8 cellular contexts compared by ENCODE assay signal in genomic region chr9:81687521-81688261, GRCh38. TPM values are rescaled to one million over a fixed set of nuclear protein-coding genes. Genes with fewer than 3 reads are reported as not detected.
DNase-seq lines count a peak whose midpoint lies in the region; ATAC-seq and TF ChIP-seq lines count a peak whose summit lies in the region.

No MANE protein-coding gene starts in this region.

- H3K27me3 Mint-ChIP-seq in activated CD4-positive, alpha-beta T cell treated with anti-CD3 and anti-CD28 coated beads, Interleukin-2, amount 10 ng/mL, durations not matched to agents 24 days and 14 days, result peaks cover 26% of the 10 kb centered on the region
- peaks cover 16% of the 10 kb centered on the region for H3K27me3 Mint-ChIP-seq in activated CD4-positive, alpha-beta memory T cell treated with anti-CD3 and anti-CD28 coated beads, Interleukin-2, amount 10 ng/mL, durations not matched to agents 7 days and 5 days
- peaks cover 3% of the 10 kb centered on the region for H3K27me3 Mint-ChIP-seq in osteocyte (ENCODE audit: unreplicated experiment)

- peaks cover 12% of the 10 kb centered on the region for H3K4me1 Mint-ChIP-seq in activated CD4-positive, alpha-beta T cell treated with anti-CD3 and anti-CD28 coated beads, Interleukin-2, amount 10 ng/mL, durations not matched to agents 24 days and 14 days
- H3K4me1 Mint-ChIP-seq in activated CD4-positive, alpha-beta memory T cell treated with anti-CD3 and anti-CD28 coated beads, Interleukin-2, amount 10 ng/mL, durations not matched to agents 7 days and 5 days, result peaks cover 9% of the 10 kb centered on the region
- H3K4me1 Mint-ChIP-seq in osteocyte (ENCODE audit: unreplicated experiment), result peaks cover 7% of the 10 kb centered on the region

- no peak for TF ChIP-seq CTCF in osteocyte (IDR thresholded peaks at IDR 0.05)

- peak overlapping the region; percentile 22 for H3K27ac Mint-ChIP-seq in activated CD4-positive, alpha-beta T cell treated with anti-CD3 and anti-CD28 coated beads, Interleukin-2, amount 10 ng/mL, durations not matched to agents 24 days and 14 days
- peak overlapping the region; percentile 21 for H3K27ac Mint-ChIP-seq in activated CD4-positive, alpha-beta memory T cell treated with anti-CD3 and anti-CD28 coated beads, Interleukin-2, amount 10 ng/mL, durations not matched to agents 7 days and 5 days
- no peak overlapping the region for H3K27ac Mint-ChIP-seq in osteocyte (ENCODE audit: unreplicated experiment)

- CTCF ChIA-PET in activated CD4-positive, alpha-beta memory T cell treated with anti-CD3 and anti-CD28 coated beads, Interleukin-2, amount 10 ng/mL, durations not matched to agents 7 days and 5 days (lab: Charles Lee), result no interaction called here

- peaks cover 2% of the 10 kb centered on the region for H3K36me3 Mint-ChIP-seq in activated CD4-positive, alpha-beta T cell treated with anti-CD3 and anti-CD28 coated beads, Interleukin-2, amount 10 ng/mL, durations not matched to agents 24 days and 14 days (ENCODE audit: low read depth)
- peaks cover 8% of the 10 kb centered on the region for H3K36me3 Mint-ChIP-seq in activated CD4-positive, alpha-beta memory T cell treated with anti-CD3 and anti-CD28 coated beads, Interleukin-2, amount 10 ng/mL, durations not matched to agents 7 days and 5 days (ENCODE audit: low read depth)
- H3K36me3 Mint-ChIP-seq in osteocyte (ENCODE audit: unreplicated experiment), result no peaks in the 10 kb centered on the region

- peak overlapping the region; percentile 60 for H3K4me3 Mint-ChIP-seq in activated CD4-positive, alpha-beta T cell treated with anti-CD3 and anti-CD28 coated beads, Interleukin-2, amount 10 ng/mL, durations not matched to agents 24 days and 14 days
- peak overlapping the region; percentile 44 for H3K4me3 Mint-ChIP-seq in activated CD4-positive, alpha-beta memory T cell treated with anti-CD3 and anti-CD28 coated beads, Interleukin-2, amount 10 ng/mL, durations not matched to agents 7 days and 5 days
- H3K4me3 Mint-ChIP-seq in osteocyte (ENCODE audit: unreplicated experiment), result no peak overlapping the region

- ATAC-seq in GM21825 (IDR thresholded peaks at IDR 0.05; ENCODE audit: unreplicated experiment) (no peak), GM18511 (IDR thresholded peaks at IDR 0.05; ENCODE audit: unreplicated experiment) (no peak)

- no peak for DNase-seq in activated CD4-positive, alpha-beta T cell treated with anti-CD3 and anti-CD28 coated beads, Interleukin-2, amount 10 ng/mL, durations not matched to agents 24 days and 14 days
- no peak for DNase-seq in activated CD4-positive, alpha-beta T cell treated with anti-CD3 and anti-CD28 coated beads, Interleukin-2, amount 50 U/mL, for 48 hours
- DNase-seq in activated CD4-positive, alpha-beta memory T cell treated with anti-CD3 and anti-CD28 coated beads, Interleukin-2, amount 10 ng/mL, durations not matched to agents 7 days and 5 days, result no peak
- DNase-seq in glomerular visceral epithelial cell (ENCODE audit: extremely low spot score) (peak; percentile 36), osteocyte (ENCODE audit: extremely low spot score, unreplicated experiment) (peak; percentile 84), 8988T (no peak)

- H3K9me3 Mint-ChIP-seq in activated CD4-positive, alpha-beta T cell treated with anti-CD3 and anti-CD28 coated beads, Interleukin-2, amount 10 ng/mL, durations not matched to agents 24 days and 14 days, result peaks cover 4% of the 10 kb centered on the region
- no peaks in the 10 kb centered on the region for H3K9me3 Mint-ChIP-seq in activated CD4-positive, alpha-beta memory T cell treated with anti-CD3 and anti-CD28 coated beads, Interleukin-2, amount 10 ng/mL, durations not matched to agents 7 days and 5 days
- no peaks in the 10 kb centered on the region for H3K9me3 Mint-ChIP-seq in osteocyte (ENCODE audit: unreplicated experiment)

- POLR2A ChIA-PET in activated CD4-positive, alpha-beta memory T cell treated with anti-CD3 and anti-CD28 coated beads, Interleukin-2, amount 10 ng/mL, durations not matched to agents 7 days and 5 days (lab: Charles Lee), result no interaction called here

- intact Hi-C loops in activated CD4-positive, alpha-beta T cell treated with anti-CD3 and anti-CD28 coated beads, Interleukin-2, amount 10 ng/mL, durations not matched to agents 24 days and 14 days (cut with micrococcal nuclease), result no loop called here

RNA-seq across cellular contexts. Expression of gene TLE1, which starts 1.7 kb away (rescaled TPM):
- 0.21 TPM in 1 of 2 replicates, not detected in the other for total RNA-seq in activated CD4-positive, alpha-beta T cell treated with anti-CD3 and anti-CD28 coated beads, Interleukin-2, amount 10 ng/mL, durations not matched to agents 24 days and 14 days
- under 1 TPM; 0.48 to 0.53 TPM for total RNA-seq in activated CD4-positive, alpha-beta memory T cell treated with anti-CD3 and anti-CD28 coated beads, Interleukin-2, amount 10 ng/mL, durations not matched to agents 7 days and 5 days
- total RNA-seq in osteocyte, result 60.6 and 61.3 TPM in 2 replicates

Comparison
In these comparisons a context has a peak if more than half of its experiments do, and no peak if none do; other contexts are left out.
1. DNase-seq: peak in glomerular visceral epithelial cell (single experiment) and osteocyte (single experiment); none in activated CD4-positive, alpha-beta T cell treated with anti-CD3 and anti-CD28 coated beads, Interleukin-2, amount 10 ng/mL, durations not matched to agents 24 days and 14 days (single experiment), activated CD4-positive, alpha-beta T cell treated with anti-CD3 and anti-CD28 coated beads, Interleukin-2, amount 50 U/mL, for 48 hours (0 of 2), activated CD4-positive, alpha-beta memory T cell treated with anti-CD3 and anti-CD28 coated beads, Interleukin-2, amount 10 ng/mL, durations not matched to agents 7 days and 5 days (single experiment) and 8988T (single experiment).
2. RNA of gene TLE1, which starts 1.7 kb away (total RNA-seq): 60.6 to 61.3 TPM in osteocyte; 0.48 to 0.53 TPM in activated CD4-positive, alpha-beta memory T cell treated with anti-CD3 and anti-CD28 coated beads, Interleukin-2, amount 10 ng/mL, durations not matched to agents 7 days and 5 days and 0.21 TPM in activated CD4-positive, alpha-beta T cell treated with anti-CD3 and anti-CD28 coated beads, Interleukin-2, amount 10 ng/mL, durations not matched to agents 24 days and 14 days; every median in the first group is over 10 times any median in the second.